In genomic region chr10:58477122-58477521, GRCh38 we compare ENCODE assay signal across 15 cellular contexts. TPM values are rescaled to one million over a fixed set of nuclear protein-coding genes. Genes with fewer than 3 reads are reported as not detected.
DNase-seq lines count a peak whose midpoint lies in the region; ATAC-seq and TF ChIP-seq lines count a peak whose summit lies in the region.
"Had no signal": no experiment of that assay in that cellular context is flagged by ENCODE, and none has a peak within 500 bp of the region (broad histone marks: within the 10 kb centered on the region; RNA-seq: fewer than 3 reads in every experiment).

No MANE protein-coding gene starts in this region.

- H3K36me3 Mint-ChIP-seq in activated naive CD4-positive, alpha-beta T cell treated with anti-CD3 and anti-CD28 coated beads, Interleukin-2, amount 50 U/mL, for 72 hours = no peaks in the 10 kb centered on the region

- DNase-seq in AG08396 (ENCODE audit: low spot score) (peak; percentile 33), MG63 (peak; percentile 92), fibroblast of pulmonary artery (ENCODE audit: low read depth) (peak; percentile 93), myocyte (ENCODE audit: low read depth) (peak; percentile 9), GM19238 (ENCODE audit: insufficient read length, low spot score) (no peak)
- no peak for DNase-seq in activated CD4-positive, alpha-beta T cell treated with anti-CD3 and anti-CD28 coated beads for 4 hours
- DNase-seq in activated T-cell treated with anti-CD3 and anti-CD28 coated beads, Interleukin-2, amount 50 U/mL, for 1 hour = no peak
- no peak for DNase-seq in activated naive CD4-positive, alpha-beta T cell treated with anti-CD3 and anti-CD28 coated beads, Interleukin-2, amount 50 U/mL, for 72 hours (ENCODE audit: low spot score in 2 of 2)
- DNase-seq: activated CD4-positive, alpha-beta T cell treated with anti-CD3 and anti-CD28 coated beads, Interleukin-2, amount 50 U/mL, for 1 hour; activated gamma-delta T cell; AML-193; NCI-H1694; transverse colon had no signal

- H3K4me3 ChIP-seq in MG63 (no peak overlapping the region), fibroblast of pulmonary artery (replicated peaks; ENCODE audit: low read depth, low read length) (no peak overlapping the region)
- H3K4me3 ChIP-seq: gastroesophageal sphincter, transverse colon had no signal

- no peaks in the 10 kb centered on the region for H3K36me3 ChIP-seq in MG63
- H3K36me3 ChIP-seq: gastroesophageal sphincter, transverse colon had no signal

- no peak overlapping the region for H3K27ac Mint-ChIP-seq in activated naive CD4-positive, alpha-beta T cell treated with anti-CD3 and anti-CD28 coated beads, Interleukin-2, amount 50 U/mL, for 72 hours
- H3K27ac Mint-ChIP-seq: dendritic cell treated with granulocyte-macrophage colony-stimulating factor and Interleukin-4, amounts not matched to agents 40 ng/mL and 50 ng/mL, for 4 days had no signal

- no peaks in the 10 kb centered on the region for H3K9me3 ChIP-seq in MG63
- H3K9me3 ChIP-seq: gastroesophageal sphincter, transverse colon had no signal

- ATAC-seq in activated naive CD4-positive, alpha-beta T cell treated with anti-CD3 and anti-CD28 coated beads, Interleukin-2, amount 50 U/mL, for 72 hours = no peak
- ATAC-seq: gastroesophageal sphincter had no signal

- no peaks in the 10 kb centered on the region for H3K27me3 ChIP-seq in MG63
- H3K27me3 ChIP-seq: gastroesophageal sphincter, transverse colon had no signal

- no peaks in the 10 kb centered on the region for H3K9me3 Mint-ChIP-seq in activated naive CD4-positive, alpha-beta T cell treated with anti-CD3 and anti-CD28 coated beads, Interleukin-2, amount 50 U/mL, for 72 hours
- H3K9me3 Mint-ChIP-seq: dendritic cell treated with granulocyte-macrophage colony-stimulating factor and Interleukin-4, amounts not matched to agents 40 ng/mL and 50 ng/mL, for 4 days had no signal

- no peak for TF ChIP-seq CTCF in fibroblast of pulmonary artery (IDR thresholded peaks at IDR 0.05; ENCODE audit: low read length, missing control alignments)

RNA-seq across cellular contexts. Expression of gene BICC1, which starts 35.5 kb away (rescaled TPM):
- 15.2 and 21.8 TPM in 2 replicates for total RNA-seq in MG63 (2014; rRNA removed; shearing (Covaris generic); ENCODE audit: low replicate concordance)
- total RNA-seq in myocyte = 10.3 and 10.6 TPM in 2 replicates
- 6.8 TPM for polyA plus RNA-seq in myocyte (2012)
- under 1 TPM in 1 of 2 donors, not detected in 1; 0.10 TPM for total RNA-seq in activated naive CD4-positive, alpha-beta T cell treated with anti-CD3 and anti-CD28 coated beads, Interleukin-2, amount 50 U/mL, for 72 hours

Comparison
In these comparisons a context has a peak if more than half of its experiments do, and no peak if none do; other contexts are left out.
1. DNase-seq: peak in AG08396 (single experiment), MG63 (single experiment), fibroblast of pulmonary artery (single experiment) and myocyte (single experiment); none in GM19238 (single experiment), activated CD4-positive, alpha-beta T cell treated with anti-CD3 and anti-CD28 coated beads for 4 hours (0 of 2), activated T-cell treated with anti-CD3 and anti-CD28 coated beads, Interleukin-2, amount 50 U/mL, for 1 hour (single experiment) and activated naive CD4-positive, alpha-beta T cell treated with anti-CD3 and anti-CD28 coated beads, Interleukin-2, amount 50 U/mL, for 72 hours (0 of 2).
2. RNA of gene BICC1, which starts 35.5 kb away (total RNA-seq): 15.2 to 21.8 TPM in MG63 and 10.3 to 10.6 TPM in myocyte; 0.10 TPM in activated naive CD4-positive, alpha-beta T cell treated with anti-CD3 and anti-CD28 coated beads, Interleukin-2, amount 50 U/mL, for 72 hours; every median in the first group is over 10 times any median in the second.